Comparison of ENCODE assay signal across 14 cellular contexts in the genomic region with DNA sequence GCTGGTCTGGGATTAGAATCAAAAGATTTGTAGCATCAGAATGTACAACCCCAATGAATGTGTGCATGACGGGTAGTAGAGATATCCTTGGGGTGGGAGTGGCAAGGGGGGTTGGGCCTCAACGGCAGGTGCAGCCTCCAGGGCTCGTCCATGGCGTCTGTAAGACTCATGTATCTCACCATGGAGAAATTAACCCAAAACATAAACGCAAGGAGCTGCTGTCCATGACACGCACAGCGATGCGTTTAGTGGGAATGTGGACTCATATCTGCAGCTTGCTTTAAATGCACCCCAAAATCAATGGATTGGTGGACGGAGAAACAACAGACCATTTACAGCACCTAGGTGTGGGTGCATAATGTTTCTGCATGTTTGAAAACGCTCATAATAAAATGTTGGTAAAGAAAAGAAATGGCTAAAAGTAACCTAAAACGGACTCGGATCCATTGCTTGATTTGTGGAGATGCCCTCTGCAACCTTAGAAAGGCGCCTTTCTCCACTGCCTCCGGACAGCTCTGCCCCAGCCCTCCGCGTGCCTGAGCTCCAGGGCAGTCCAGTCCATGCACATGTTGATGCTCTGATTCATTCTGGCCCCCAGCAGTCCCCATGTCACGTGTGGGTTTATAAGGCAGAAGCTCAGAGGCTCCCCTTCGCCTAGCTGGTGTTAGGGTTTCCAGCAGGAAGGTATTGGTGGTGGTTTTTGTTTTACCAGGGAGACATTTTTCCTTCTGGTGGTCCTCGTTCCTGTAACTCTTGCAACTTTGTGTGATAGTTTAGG. TPM values are rescaled to one million over a fixed set of nuclear protein-coding genes. Genes with fewer than 3 reads are reported as not detected.
DNase-seq lines count a peak whose midpoint lies in the region; ATAC-seq and TF ChIP-seq lines count a peak whose summit lies in the region.
"Had no signal": no experiment of that assay in that cellular context is flagged by ENCODE, and none has a peak within 500 bp of the region (broad histone marks: within the 10 kb centered on the region; RNA-seq: fewer than 3 reads in every experiment).

No MANE protein-coding gene starts in this region.

- WGBS in transverse colon (ENCODE audit: low coverage in 1 of 2), 2 donors, result 91 to 100% methylated on average over 1 to 19 of the region's 19 CpGs

- POLR2A ChIA-PET in activated naive CD8-positive, alpha-beta T cell treated with anti-CD3 and anti-CD28 coated beads, Interleukin-2, amount 10 ng/mL, durations not matched to agents 7 days and 5 days (lab: Charles Lee), result no interaction called here

- peaks cover 0 to 3% (median 0%) of the 10 kb centered on the region in 4 donors for H3K4me1 ChIP-seq in transverse colon
- H3K4me1 ChIP-seq: right lobe of liver had no signal

- no peak for TF ChIP-seq CTCF in neural crest cell (conservative IDR thresholded peaks at IDR 0.05)
- TF ChIP-seq CTCF in transverse colon (IDR thresholded peaks at IDR 0.05), result no peak

- no peak overlapping the region for H3K4me3 Mint-ChIP-seq in activated naive CD8-positive, alpha-beta T cell treated with anti-CD3 and anti-CD28 coated beads, Interleukin-2, amount 10 ng/mL, durations not matched to agents 7 days and 5 days
- no peak overlapping the region for H3K4me3 Mint-ChIP-seq in activated naive CD8-positive, alpha-beta T cell treated with anti-CD3 and anti-CD28 coated beads, Interleukin-2, amount 50 U/mL, for 24 hours
- no peak overlapping the region for H3K4me3 Mint-ChIP-seq in neural crest cell
- H3K4me3 Mint-ChIP-seq: nephron; stimulated activated naive B cell treated with anti-CD40 and anti-IgM and Interleukin-4, amounts not matched to agents 10 μg/mL and 1 μg/mL and 100 μg/mL, for 72 hours had no signal

- H3K27ac ChIP-seq in transverse colon, result peak overlapping the region; percentile 43 to 72 (median 57)
- H3K27ac ChIP-seq: epithelial cell of prostate, hepatocyte, right lobe of liver had no signal

- no peak for TF ChIP-seq EP300 in transverse colon (IDR thresholded peaks at IDR 0.05; ENCODE audit: low read depth)

- intact Hi-C loops in transverse colon (cut with DNase I; ENCODE audit: low total_unique reads), result no loop called here

- H3K36me3 ChIP-seq in transverse colon, result peaks cover 0 to 61% (median 31%) of the 10 kb centered on the region in 4 donors

- H3K9me3 ChIP-seq in transverse colon, result no peaks in the 10 kb centered on the region
- H3K9me3 ChIP-seq: right lobe of liver had no signal

- no peak overlapping the region for H3K27ac Mint-ChIP-seq in activated naive CD8-positive, alpha-beta T cell treated with anti-CD3 and anti-CD28 coated beads, Interleukin-2, amount 10 ng/mL, durations not matched to agents 7 days and 5 days
- no peak overlapping the region for H3K27ac Mint-ChIP-seq in activated naive CD8-positive, alpha-beta T cell treated with anti-CD3 and anti-CD28 coated beads, Interleukin-2, amount 50 U/mL, for 24 hours
- peak overlapping the region; percentile 52 for H3K27ac Mint-ChIP-seq in neural crest cell (ENCODE audit: unreplicated experiment)
- H3K27ac Mint-ChIP-seq: nephron; stimulated activated naive B cell treated with anti-CD40 and anti-IgM and Interleukin-4, amounts not matched to agents 10 μg/mL and 1 μg/mL and 100 μg/mL, for 72 hours had no signal

- in situ Hi-C loops in transverse colon (cut with MboI; ENCODE audit: low pct_ligation_motif_present in 1 of 4, low pct_unique_long_range_greater_than_20kb in 1 of 4, low sequenced_read_pairs in 3 of 4), result no loop called here

- no peak for TF ChIP-seq POLR2A in transverse colon (IDR thresholded peaks at IDR 0.05)

- peaks cover 5% of the 10 kb centered on the region for H3K36me3 Mint-ChIP-seq in activated naive CD8-positive, alpha-beta T cell treated with anti-CD3 and anti-CD28 coated beads, Interleukin-2, amount 10 ng/mL, durations not matched to agents 7 days and 5 days
- peaks cover 11% of the 10 kb centered on the region for H3K36me3 Mint-ChIP-seq in activated naive CD8-positive, alpha-beta T cell treated with anti-CD3 and anti-CD28 coated beads, Interleukin-2, amount 50 U/mL, for 24 hours (ENCODE audit: low read depth)
- H3K36me3 Mint-ChIP-seq in neural crest cell (ENCODE audit: low read depth), result peaks cover 16% of the 10 kb centered on the region

- no peaks in the 10 kb centered on the region for H3K4me1 Mint-ChIP-seq in activated naive CD8-positive, alpha-beta T cell treated with anti-CD3 and anti-CD28 coated beads, Interleukin-2, amount 10 ng/mL, durations not matched to agents 7 days and 5 days
- peaks cover 3% of the 10 kb centered on the region for H3K4me1 Mint-ChIP-seq in activated naive CD8-positive, alpha-beta T cell treated with anti-CD3 and anti-CD28 coated beads, Interleukin-2, amount 50 U/mL, for 24 hours
- H3K4me1 Mint-ChIP-seq in neural crest cell, result peaks cover 8% of the 10 kb centered on the region
- H3K4me1 Mint-ChIP-seq: nephron; stimulated activated naive B cell treated with anti-CD40 and anti-IgM and Interleukin-4, amounts not matched to agents 10 μg/mL and 1 μg/mL and 100 μg/mL, for 72 hours had no signal

- ATAC-seq in activated naive CD8-positive, alpha-beta T cell treated with anti-CD3 and anti-CD28 coated beads, Interleukin-2, amount 10 ng/mL, durations not matched to agents 7 days and 5 days (ENCODE audit: low read depth), result no peak
- ATAC-seq in activated naive CD8-positive, alpha-beta T cell treated with anti-CD3 and anti-CD28 coated beads, Interleukin-2, amount 50 U/mL, for 24 hours, result no peak
- no peak for ATAC-seq in HG03571 (IDR thresholded peaks at IDR 0.05; ENCODE audit: unreplicated experiment)
- ATAC-seq: right lobe of liver; stimulated activated naive B cell treated with anti-CD40 and anti-IgM and Interleukin-4, amounts not matched to agents 10 μg/mL and 1 μg/mL and 100 μg/mL, for 72 hours had no signal

- H3K4me3 ChIP-seq in transverse colon, result no peak overlapping the region
- H3K4me3 ChIP-seq: hepatocyte, right lobe of liver had no signal

- H3K27me3 ChIP-seq in transverse colon, result no peaks in the 10 kb centered on the region
- H3K27me3 ChIP-seq: hepatocyte, right lobe of liver had no signal

- H3K9me3 Mint-ChIP-seq in activated naive CD8-positive, alpha-beta T cell treated with anti-CD3 and anti-CD28 coated beads, Interleukin-2, amount 10 ng/mL, durations not matched to agents 7 days and 5 days, result no peaks in the 10 kb centered on the region
- H3K9me3 Mint-ChIP-seq in activated naive CD8-positive, alpha-beta T cell treated with anti-CD3 and anti-CD28 coated beads, Interleukin-2, amount 50 U/mL, for 24 hours, result no peaks in the 10 kb centered on the region
- H3K9me3 Mint-ChIP-seq in neural crest cell, result no peaks in the 10 kb centered on the region
- H3K9me3 Mint-ChIP-seq: nephron; stimulated activated naive B cell treated with anti-CD40 and anti-IgM and Interleukin-4, amounts not matched to agents 10 μg/mL and 1 μg/mL and 100 μg/mL, for 72 hours had no signal

- H3K27me3 Mint-ChIP-seq in activated naive CD8-positive, alpha-beta T cell treated with anti-CD3 and anti-CD28 coated beads, Interleukin-2, amount 10 ng/mL, durations not matched to agents 7 days and 5 days, result no peaks in the 10 kb centered on the region
- H3K27me3 Mint-ChIP-seq in activated naive CD8-positive, alpha-beta T cell treated with anti-CD3 and anti-CD28 coated beads, Interleukin-2, amount 50 U/mL, for 24 hours, result no peaks in the 10 kb centered on the region
- H3K27me3 Mint-ChIP-seq in neural crest cell (ENCODE audit: low read depth), result no peaks in the 10 kb centered on the region
- H3K27me3 Mint-ChIP-seq: stimulated activated naive B cell treated with anti-CD40 and anti-IgM and Interleukin-4, amounts not matched to agents 10 μg/mL and 1 μg/mL and 100 μg/mL, for 72 hours had no signal

- peak; percentile 12 for DNase-seq in activated naive CD8-positive, alpha-beta T cell treated with anti-CD3 and anti-CD28 coated beads, Interleukin-2, amount 10 ng/mL, durations not matched to agents 7 days and 5 days
- DNase-seq in activated naive CD8-positive, alpha-beta T cell treated with anti-CD3 and anti-CD28 coated beads, Interleukin-2, amount 50 U/mL, for 24 hours, result no peak
- peak; percentile 68 for DNase-seq in fibroblast of gingiva (ENCODE audit: low read depth)
- no peak for DNase-seq in neural crest cell (ENCODE audit: low read depth, low spot score)
- DNase-seq in transverse colon, result peak; percentile 7
- no peak for DNase-seq in NCI-H526 treated with DMSO at 0.1 percent for 48 hours (lab: John Stamatoyannopoulos, UW)
- no peak for DNase-seq in germinal center (ENCODE audit: low spot score)
- DNase-seq: activated CD8-positive, alpha-beta memory T cell treated with anti-CD3 and anti-CD28 coated beads for 24 hours; stimulated activated naive B cell treated with anti-CD40 and anti-IgM and Interleukin-4, amounts not matched to agents 10 μg/mL and 1 μg/mL and 100 μg/mL, for 72 hours had no signal

RNA-seq across cellular contexts. Expression of gene PYGB, which starts 24.5 kb away (rescaled TPM):
- 10 to 100 TPM; 29.3 to 29.5 TPM for total RNA-seq in activated naive CD8-positive, alpha-beta T cell treated with anti-CD3 and anti-CD28 coated beads, Interleukin-2, amount 10 ng/mL, durations not matched to agents 7 days and 5 days
- total RNA-seq in neural crest cell (71.1 and 77.1 TPM in 2 replicates), transverse colon (100 to 1,000 TPM; 195 to 554 (median 359) TPM)

Comparison
In these comparisons a context has a peak if more than half of its experiments do, and no peak if none do; other contexts are left out.
1. DNase-seq: peak in activated naive CD8-positive, alpha-beta T cell treated with anti-CD3 and anti-CD28 coated beads, Interleukin-2, amount 10 ng/mL, durations not matched to agents 7 days and 5 days (single experiment), fibroblast of gingiva (single experiment) and transverse colon (single experiment); none in activated naive CD8-positive, alpha-beta T cell treated with anti-CD3 and anti-CD28 coated beads, Interleukin-2, amount 50 U/mL, for 24 hours (single experiment), neural crest cell (single experiment), NCI-H526 treated with DMSO at 0.1 percent for 48 hours (single experiment) and germinal center (single experiment).